9 cellular contexts compared by ENCODE assay signal in genomic region chr16:49491736-49492089, GRCh38.
DNase-seq lines count a peak whose midpoint lies in the region; ATAC-seq and TF ChIP-seq lines count a peak whose summit lies in the region.
"Had no signal": no experiment of that assay in that cellular context is flagged by ENCODE, and none has a peak within 500 bp of the region (broad histone marks: within the 10 kb centered on the region; RNA-seq: fewer than 3 reads in every experiment).

No MANE protein-coding gene starts in this region.

- peak overlapping the region; percentile 49; the same call in 1 of the 2 replicates for H3K4me3 Mint-ChIP-seq in WTC11

- ATAC-seq in WTC11, result peak; percentile 81

- no peaks in the 10 kb centered on the region for H3K27me3 Mint-ChIP-seq in WTC11 (ENCODE audit: low read depth)

- H3K4me3 ChIP-seq in right atrium auricular region, result peak overlapping the region; percentile 3 to 48
- H3K4me3 ChIP-seq in rectal smooth muscle tissue (ENCODE audit: low read length), result peak overlapping the region; percentile 6

- TF ChIP-seq CTCF in WTC11 (IDR thresholded peaks at IDR 0.05) (no peak), right atrium auricular region (IDR thresholded peaks at IDR 0.05) (no peak)

- H3K9me3 Mint-ChIP-seq in WTC11, result no peaks in the 10 kb centered on the region
- H3K9me3 Mint-ChIP-seq: IgD-negative memory B cell had no signal

- DNase-seq in G401 (ENCODE audit: low spot score) (peak; percentile 67), WTC11 (ENCODE audit: low spot score) (peak; percentile 74), right atrium auricular region (ENCODE audit: low spot score) (no peak), MV-4-11 (lab: John Stamatoyannopoulos, UW) (no peak), amniotic stem cell (lab: John Stamatoyannopoulos, UW) (no peak), DMS53 treated with DMSO at 0.1 percent for 48 hours (lab: John Stamatoyannopoulos, UW; ENCODE audit: unreplicated experiment) (no peak), RKO (ENCODE audit: low spot score) (no peak)

- CTCF ChIA-PET in WTC11 (lab: Charles Lee), result interaction anchor here (0.7 to 2.7 kb wide), 13 partner anchors 9 to 399 kb away, joined by 3 to 12 read pairs (median 4); no protein-coding TSS in a partner anchor

- H3K27ac Mint-ChIP-seq in WTC11, result 0 out of 2 replicates have a peak overlapping the region, but pooled peaks have one; percentile 32
- H3K27ac Mint-ChIP-seq: IgD-negative memory B cell had no signal

- no peaks in the 10 kb centered on the region for H3K9me3 ChIP-seq in right atrium auricular region

- in situ Hi-C loops in G401 (cut with HindIII; ENCODE audit: low sequenced_read_pairs), result no loop called here

- POLR2A ChIA-PET in WTC11 (lab: Charles Lee), result interaction anchor here (1.0 kb wide), 1 partner anchor 148 kb away, joined by 3 read pairs; no protein-coding TSS in a partner anchor

- H3K27me3 ChIP-seq in right atrium auricular region (no peaks in the 10 kb centered on the region), rectal smooth muscle tissue (ENCODE audit: control insufficient read depth, insufficient read depth, low read length) (no peaks in the 10 kb centered on the region)

- H3K36me3 Mint-ChIP-seq in WTC11, result no peaks in the 10 kb centered on the region; the same call in 1 of the 2 replicates
- H3K36me3 Mint-ChIP-seq: IgD-negative memory B cell had no signal

- peaks cover 0 to 11% of the 10 kb centered on the region in 2 donors for H3K4me1 ChIP-seq in right atrium auricular region
- no peaks in the 10 kb centered on the region for H3K4me1 ChIP-seq in rectal smooth muscle tissue (ENCODE audit: control insufficient read depth, insufficient read depth, low read length)

- H3K27ac ChIP-seq in right atrium auricular region (peak overlapping the region in 1 of 2 donors; percentile 23), rectal smooth muscle tissue (ENCODE audit: low read depth, low read length) (no peak overlapping the region)

- no peak overlapping the region for H3K9ac ChIP-seq in rectal smooth muscle tissue (ENCODE audit: low read length)

- H3K4me1 Mint-ChIP-seq in WTC11, result peaks cover 16% of the 10 kb centered on the region

- no peaks in the 10 kb centered on the region for H3K36me3 ChIP-seq in right atrium auricular region
- H3K36me3 ChIP-seq in rectal smooth muscle tissue (ENCODE audit: control insufficient read depth, insufficient read depth, low read length), result no peaks in the 10 kb centered on the region

TF ChIP-seq in WTC11, 78 proteins besides CTCF, POLR2A, EP300 and RAD21 (continues in another document):
- TF ChIP-seq ARID4B (CRISPR knock-in tag; IDR thresholded peaks at IDR 0.05; ENCODE audit: borderline replicate concordance) (no peak), ZNF512 (CRISPR knock-in tag; IDR thresholded peaks at IDR 0.05; ENCODE audit: borderline replicate concordance) (no peak), NR1H2 (CRISPR knock-in tag; IDR thresholded peaks at IDR 0.05) (no peak), HMGXB4 (CRISPR knock-in tag; IDR thresholded peaks at IDR 0.05) (no peak), NR3C1 (CRISPR knock-in tag; conservative IDR thresholded peaks at IDR 0.05; ENCODE audit: low read depth) (no peak), ZNF281 (CRISPR knock-in tag; IDR thresholded peaks at IDR 0.05) (no peak)

Comparison
In these comparisons a context has a peak if more than half of its experiments do, and no peak if none do; other contexts are left out.
1. DNase-seq: peak in G401 (single experiment) and WTC11 (single experiment); none in right atrium auricular region (single experiment), MV-4-11 (single experiment), amniotic stem cell (single experiment), DMS53 treated with DMSO at 0.1 percent for 48 hours (single experiment) and RKO (single experiment).